In the genomic region with DNA sequence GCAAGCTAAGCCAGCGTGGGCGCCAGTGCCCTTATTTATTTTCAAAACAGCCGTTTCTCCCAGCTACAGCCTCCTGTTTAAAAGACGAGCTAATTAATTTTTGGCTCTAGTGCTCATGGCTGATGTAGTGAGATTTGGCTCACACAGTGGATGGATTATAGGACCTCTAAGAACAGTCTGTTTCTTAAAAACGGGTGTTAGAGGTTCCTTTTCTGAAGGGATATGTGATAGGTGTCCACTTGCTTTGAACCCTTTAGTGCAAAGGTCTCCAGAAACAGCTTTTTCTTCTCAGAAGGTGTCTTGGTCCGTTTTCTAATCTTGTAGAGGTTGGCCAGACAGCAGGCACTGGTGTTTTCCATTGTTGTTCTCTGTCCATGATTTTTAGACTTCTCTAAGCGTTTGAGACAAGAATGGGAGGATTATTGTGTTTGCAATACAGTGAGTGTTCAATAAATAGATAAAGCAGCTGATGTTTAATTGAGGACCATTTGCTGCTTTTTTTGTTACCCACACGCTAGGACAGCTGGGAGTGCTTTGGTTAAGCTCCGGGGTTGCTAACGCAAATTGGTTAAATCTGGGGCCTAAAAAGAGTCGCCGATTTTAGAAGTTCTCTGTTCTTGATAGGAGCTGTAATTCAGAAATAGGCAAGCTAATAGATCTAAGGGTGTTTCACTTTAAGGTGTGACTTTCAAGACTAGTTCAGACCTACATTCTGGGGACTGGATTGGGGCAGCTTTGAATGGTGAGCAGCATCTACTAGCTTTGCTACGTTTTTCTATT, we compare ENCODE assay signal across 8 cellular contexts. TPM values are rescaled to one million over a fixed set of nuclear protein-coding genes. Genes with fewer than 3 reads are reported as not detected.
A peak's percentile ranks its signal among the peaks of the same experiment; 100 is the strongest.
DNase-seq lines count a peak whose midpoint lies in the region; ATAC-seq and TF ChIP-seq lines count a peak whose summit lies in the region.

No MANE protein-coding gene starts in this region.

- DNase-seq in DND-41 (peak; percentile 40), choroid plexus epithelial cell (ENCODE audit: low read depth) (no peak), mucosa of descending colon (no peak)

- H3K27me3 ChIP-seq in DND-41 (ENCODE audit: insufficient read depth, low read length, poor library complexity) (no peaks in the 10 kb centered on the region), OCI-LY3 (ENCODE audit: low read depth, low read length) (no peaks in the 10 kb centered on the region)

- no peaks in the 10 kb centered on the region for H3K9me3 ChIP-seq in DND-41 (ENCODE audit: insufficient read depth, low read length, severe bottlenecking)
- no peaks in the 10 kb centered on the region for H3K9me3 ChIP-seq in HEK293 (ENCODE audit: control insufficient read depth, insufficient read depth, low read depth, low read length)
- H3K9me3 ChIP-seq in OCI-LY3 (ENCODE audit: insufficient read depth, low read length), result no peaks in the 10 kb centered on the region
- no peaks in the 10 kb centered on the region for H3K9me3 ChIP-seq in mucosa of descending colon

- H3K27ac ChIP-seq in DND-41 (ENCODE audit: low read length) (peak overlapping the region; percentile 76), HEK293 (ENCODE audit: extremely low read depth, low read depth, low read length) (peak overlapping the region; percentile 87), OCI-LY3 (ENCODE audit: low read length) (peak overlapping the region; percentile 86)

- H3K9ac ChIP-seq in DND-41 (ENCODE audit: low read depth, low read length) (peak overlapping the region; percentile 74), OCI-LY3 (ENCODE audit: low read length) (peak overlapping the region; percentile 92)

- H3K36me3 ChIP-seq in DND-41 (ENCODE audit: insufficient read depth, low read length) (peaks cover 2% of the 10 kb centered on the region), HEK293 (ENCODE audit: control insufficient read depth in 2 of 2, insufficient read depth in 1 of 2, low read length in 2 of 2) (peaks cover 0 to 4% of the 10 kb centered on the region in 2 experiments; a peak in 1 of 3 replicates), OCI-LY3 (replicated peaks; ENCODE audit: low read depth, low read length) (no peaks in the 10 kb centered on the region), mucosa of descending colon (ENCODE audit: low read depth) (no peaks in the 10 kb centered on the region)

- peaks cover 32% of the 10 kb centered on the region for H3K79me2 ChIP-seq in DND-41 (ENCODE audit: insufficient read depth, low read length)
- peaks cover 23% of the 10 kb centered on the region for H3K79me2 ChIP-seq in OCI-LY3 (ENCODE audit: low read length)

- CTCF ChIA-PET in HEK293 (lab: Yijun Ruan, JAX), result interaction anchor here (0.6 to 1.2 kb wide), 12 partner anchors 8 to 379 kb away, joined by 3 to 7 read pairs (median 3); partner anchors contain the start of gene MANSC1

- H3K4me2 ChIP-seq in DND-41 (ENCODE audit: insufficient read depth, low read length), result peak overlapping the region; percentile 80
- peak overlapping the region; percentile 86 for H3K4me2 ChIP-seq in OCI-LY3 (ENCODE audit: low read length)

- H3K4me3 ChIP-seq in DND-41 (ENCODE audit: low read depth in 1 of 2, low read length in 2 of 2) (peak overlapping the region; percentile 41 to 67), HEK293 (ENCODE audit: low read depth, low read length) (peak overlapping the region; percentile 83), OCI-LY3 (ENCODE audit: low read length) (peak overlapping the region; percentile 89), choroid plexus epithelial cell (ENCODE audit: low read depth, low read length) (peak overlapping the region; percentile 91), mucosa of descending colon (peak overlapping the region; percentile 50)

- peak; percentile 22 for TF ChIP-seq CTCF in DND-41 (IDR thresholded peaks at IDR 0.05; ENCODE audit: borderline replicate concordance, extremely low read depth, low read length, poor library complexity, severe bottlenecking)
- TF ChIP-seq CTCF in HEK293 (tag by site-specific recombination; IDR thresholded peaks at IDR 0.05), result no peak
- no peak for TF ChIP-seq CTCF in OCI-LY3 (IDR thresholded peaks at IDR 0.05; ENCODE audit: low read depth, low read length)
- no peak for TF ChIP-seq CTCF in choroid plexus epithelial cell (conservative IDR thresholded peaks at IDR 0.05; ENCODE audit: low read depth, low read length)
- no peak for TF ChIP-seq CTCF in mucosa of descending colon (IDR thresholded peaks at IDR 0.05)

- H4K20me1 ChIP-seq in DND-41 (ENCODE audit: insufficient read depth, low read length) (no peaks in the 10 kb centered on the region), OCI-LY3 (ENCODE audit: insufficient read depth, low read length) (no peaks in the 10 kb centered on the region)

- ATAC-seq in DND-41 (ENCODE audit: insufficient read depth, low read depth), result no peak
- no peak for ATAC-seq in mucosa of descending colon
- no peak for ATAC-seq in GM18858 (IDR thresholded peaks at IDR 0.05; ENCODE audit: unreplicated experiment)
- no peak for ATAC-seq in HG02642 (IDR thresholded peaks at IDR 0.05; ENCODE audit: poor library complexity, unreplicated experiment)
- ATAC-seq in HG02571 (IDR thresholded peaks at IDR 0.05; ENCODE audit: unreplicated experiment), result no peak

- peak overlapping the region; percentile 90 for H2AFZ ChIP-seq in DND-41 (ENCODE audit: low read depth, low read length)
- H2AFZ ChIP-seq in OCI-LY3 (ENCODE audit: low read depth, low read length), result peak overlapping the region; percentile 73

- POLR2A ChIA-PET in HEK293 (lab: Yijun Ruan, JAX), result interaction anchor here (0.5 to 2.1 kb wide), 11 partner anchors 8 to 368 kb away, joined by 3 to 12 read pairs (median 5); partner anchors contain the start of genes CDKN1B, LRP6 and MANSC1

- intact Hi-C loops in mucosa of descending colon (cut with DNase I, micrococcal nuclease), result no loop called here

- H3K4me1 ChIP-seq in DND-41 (ENCODE audit: insufficient read depth, low read length) (peaks cover 26% of the 10 kb centered on the region), HEK293 (ENCODE audit: control insufficient read depth, insufficient read depth, low read length) (peaks cover 5% of the 10 kb centered on the region), OCI-LY3 (ENCODE audit: low read length) (peaks cover 13% of the 10 kb centered on the region), mucosa of descending colon (ENCODE audit: low read depth) (peaks cover 7% of the 10 kb centered on the region)

TF ChIP-seq in HEK293, 187 proteins besides CTCF, POLR2A, EP300 and RAD21:
- no peak for TF ChIP-seq ZNF791 (tag by site-specific recombination; IDR thresholded peaks at IDR 0.05)
- TF ChIP-seq ZNF335 (tag by site-specific recombination; conservative IDR thresholded peaks at IDR 0.05), result peak; percentile 6; the same call in 1 of the 2 replicates
- no peak for TF ChIP-seq ZNF157 (tag by site-specific recombination; IDR thresholded peaks at IDR 0.05)
- no peak for TF ChIP-seq ZNF677 (tag by site-specific recombination; IDR thresholded peaks at IDR 0.05)
- no peak for TF ChIP-seq PRDM10 (tag by site-specific recombination; IDR thresholded peaks at IDR 0.05)
- TF ChIP-seq REPIN1 (tag by site-specific recombination; IDR thresholded peaks at IDR 0.05; ENCODE audit: low read depth), result no peak
- TF ChIP-seq ZNF423 (tag by site-specific recombination; IDR thresholded peaks at IDR 0.05), result no peak
- TF ChIP-seq, protein P1, sequence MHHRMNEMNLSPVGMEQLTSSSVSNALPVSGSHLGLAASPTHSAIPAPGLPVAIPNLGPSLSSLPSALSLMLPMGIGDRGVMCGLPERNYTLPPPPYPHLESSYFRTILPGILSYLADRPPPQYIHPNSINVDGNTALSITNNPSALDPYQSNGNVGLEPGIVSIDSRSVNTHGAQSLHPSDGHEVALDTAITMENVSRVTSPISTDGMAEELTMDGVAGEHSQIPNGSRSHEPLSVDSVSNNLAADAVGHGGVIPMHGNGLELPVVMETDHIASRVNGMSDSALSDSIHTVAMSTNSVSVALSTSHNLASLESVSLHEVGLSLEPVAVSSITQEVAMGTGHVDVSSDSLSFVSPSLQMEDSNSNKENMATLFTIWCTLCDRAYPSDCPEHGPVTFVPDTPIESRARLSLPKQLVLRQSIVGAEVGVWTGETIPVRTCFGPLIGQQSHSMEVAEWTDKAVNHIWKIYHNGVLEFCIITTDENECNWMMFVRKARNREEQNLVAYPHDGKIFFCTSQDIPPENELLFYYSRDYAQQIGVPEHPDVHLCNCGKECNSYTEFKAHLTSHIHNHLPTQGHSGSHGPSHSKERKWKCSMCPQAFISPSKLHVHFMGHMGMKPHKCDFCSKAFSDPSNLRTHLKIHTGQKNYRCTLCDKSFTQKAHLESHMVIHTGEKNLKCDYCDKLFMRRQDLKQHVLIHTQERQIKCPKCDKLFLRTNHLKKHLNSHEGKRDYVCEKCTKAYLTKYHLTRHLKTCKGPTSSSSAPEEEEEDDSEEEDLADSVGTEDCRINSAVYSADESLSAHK (tag by site-specific recombination; IDR thresholded peaks at IDR 0.05), result peak; percentile 43

RNA-seq across cellular contexts. Expression of gene BORCS5, which starts 1.0 kb away (rescaled TPM):
- 10 to 100 TPM; 12.1 to 18.1 (median 15.0) TPM for total RNA-seq in mucosa of descending colon

RNA-seq across cellular contexts. Expression of gene MANSC1, which starts 7.8 kb away (rescaled TPM):
- 10 to 100 TPM; 34.3 to 59.1 (median 46.5) TPM for total RNA-seq in mucosa of descending colon
